22 cellular contexts compared by ENCODE assay signal in the genomic region with DNA sequence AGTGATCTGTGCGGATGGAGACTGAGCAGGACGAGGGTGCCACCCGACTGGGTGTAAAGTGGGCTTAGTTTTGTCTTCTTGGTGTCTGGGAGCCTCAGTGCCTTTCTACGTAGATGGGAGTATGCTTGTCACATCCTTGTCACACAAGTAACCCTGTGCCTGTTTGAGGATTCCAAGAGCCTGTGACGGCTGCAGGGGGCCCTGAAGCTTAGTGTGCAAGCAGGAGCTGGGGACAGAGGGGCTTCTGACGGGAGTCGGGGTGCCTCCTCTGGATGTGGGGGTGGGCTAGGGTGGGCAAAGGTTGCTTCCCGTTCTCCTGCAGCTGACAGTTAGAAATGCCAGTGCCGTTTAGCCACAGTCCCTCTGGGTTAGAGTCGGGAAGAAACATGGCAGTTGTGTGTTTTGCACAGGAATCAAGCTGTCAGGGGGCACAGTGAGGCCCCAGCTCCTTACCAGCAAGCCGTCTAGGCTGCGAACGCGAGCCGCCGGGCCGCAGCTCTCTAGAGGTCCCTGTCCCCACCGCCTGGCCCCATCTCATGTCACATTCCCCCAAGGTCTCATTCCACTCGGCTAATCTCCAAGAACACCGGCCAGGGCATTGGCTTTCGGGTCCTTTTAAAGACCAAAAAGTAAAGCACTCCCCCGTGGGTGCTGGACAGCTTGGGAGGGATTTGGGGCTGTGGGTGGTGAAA. TPM values are rescaled to one million over a fixed set of nuclear protein-coding genes. Genes with fewer than 3 reads are reported as not detected.
A peak's percentile ranks its signal among the peaks of the same experiment; 100 is the strongest.
DNase-seq lines count a peak whose midpoint lies in the region; ATAC-seq and TF ChIP-seq lines count a peak whose summit lies in the region.
"Had no signal": no experiment of that assay in that cellular context is flagged by ENCODE, and none has a peak within 500 bp of the region (broad histone marks: within the 10 kb centered on the region; RNA-seq: fewer than 3 reads in every experiment).

No MANE protein-coding gene starts in this region.

- no peak for TF ChIP-seq CTCF in lower lobe of right lung (IDR thresholded peaks at IDR 0.05)

- H3K27ac ChIP-seq in lower lobe of right lung = no peak overlapping the region

- H3K4me3 ChIP-seq in lower lobe of right lung = no peak overlapping the region

- H3K4me1 ChIP-seq in lower lobe of right lung = peaks cover 16% of the 10 kb centered on the region

- ATAC-seq in lower lobe of right lung (no peak), HG02623 (IDR thresholded peaks at IDR 0.05; ENCODE audit: unreplicated experiment) (no peak), HG03439 (IDR thresholded peaks at IDR 0.05; ENCODE audit: unreplicated experiment) (no peak)
- ATAC-seq: activated CD8-positive, alpha-beta T cell treated with anti-CD3 and anti-CD28 coated beads, Interleukin-2, amount 10 ng/mL, durations not matched to agents 7 days and 5 days; left cardiac atrium; natural killer cell treated with Interleukin-12 subunit alpha and Interleukin-12 subunit beta and Interleukin-15 and Interleukin-18, amount 100 ng/mL, for 72 hours had no signal

- H3K36me3 ChIP-seq in lower lobe of right lung = no peaks in the 10 kb centered on the region

- intact Hi-C loops in lower lobe of right lung (cut with DNase I) = no loop called here

- peak; percentile 6 for DNase-seq in activated CD4-positive, CD25-positive, alpha-beta regulatory T cell treated with anti-CD3 and anti-CD28 coated beads, Interleukin-2, amount 50 U/mL, for 72 hours
- DNase-seq in activated CD4-positive, CD25-positive, alpha-beta regulatory T cell (lab: John Stamatoyannopoulos, UW) = no peak
- peak; percentile 35 for DNase-seq in activated CD8-positive, alpha-beta memory T cell treated with anti-CD3 and anti-CD28 coated beads, Interleukin-2, amount 50 U/mL, for 48 hours
- DNase-seq in lower lobe of right lung (peak; percentile 35), retina (peak; percentile 50)
- no peak for DNase-seq in effector CD4-positive, alpha-beta T cell
- DNase-seq: activated CD8-positive, alpha-beta T cell treated with anti-CD3 and anti-CD28 coated beads, Interleukin-2, amount 10 ng/mL, durations not matched to agents 7 days and 5 days; activated T-cell treated with anti-CD3 and anti-CD28 coated beads, Interleukin-2, amount 50 U/mL, for 48 hours; AML-193; DND-41; HFFc6; KG1; left cardiac atrium; midbrain; NCI-H1694; NCI-H2171; NCI-H774; SW 1271 had no signal

- H3K9me3 ChIP-seq in lower lobe of right lung = no peaks in the 10 kb centered on the region

- H3K27me3 ChIP-seq in lower lobe of right lung (ENCODE audit: low read depth) = peaks cover 24% of the 10 kb centered on the region

RNA-seq across cellular contexts. Expression of gene RTL1, which starts 7.0 kb away (rescaled TPM):
- not detected for total RNA-seq in lower lobe of right lung
- total RNA-seq: activated CD8-positive, alpha-beta T cell treated with anti-CD3 and anti-CD28 coated beads, Interleukin-2, amount 10 ng/mL, durations not matched to agents 7 days and 5 days; HFFc6; left cardiac atrium; natural killer cell treated with Interleukin-12 subunit alpha and Interleukin-12 subunit beta and Interleukin-15 and Interleukin-18, amount 100 ng/mL, for 72 hours; ureter had no signal

Comparison
In these comparisons a context has a peak if more than half of its experiments do, and no peak if none do; other contexts are left out.
1. DNase-seq: peak in activated CD4-positive, CD25-positive, alpha-beta regulatory T cell treated with anti-CD3 and anti-CD28 coated beads, Interleukin-2, amount 50 U/mL, for 72 hours (single experiment), activated CD8-positive, alpha-beta memory T cell treated with anti-CD3 and anti-CD28 coated beads, Interleukin-2, amount 50 U/mL, for 48 hours (single experiment), lower lobe of right lung (single experiment) and retina (single experiment); none in activated CD4-positive, CD25-positive, alpha-beta regulatory T cell (0 of 4) and effector CD4-positive, alpha-beta T cell (single experiment).